Comparison of ENCODE assay signal across 10 cellular contexts in genomic region chr20:41306061-41306727, GRCh38. TPM values are rescaled to one million over a fixed set of nuclear protein-coding genes. Genes with fewer than 3 reads are reported as not detected.
DNase-seq lines count a peak whose midpoint lies in the region; ATAC-seq and TF ChIP-seq lines count a peak whose summit lies in the region.
"Had no signal": no experiment of that assay in that cellular context is flagged by ENCODE, and none has a peak within 500 bp of the region (broad histone marks: within the 10 kb centered on the region; RNA-seq: fewer than 3 reads in every experiment).

No MANE protein-coding gene starts in this region.

- CTCF ChIA-PET in activated CD4-positive, alpha-beta T cell treated with anti-CD3 and anti-CD28 coated beads for 36 hours (lab: Charles Lee): interaction anchor here (0.6 kb wide), 1 partner anchor 249 kb away, joined by 3 read pairs; no protein-coding TSS in a partner anchor

- H3K4me3 Mint-ChIP-seq in stimulated activated naive CD8-positive, alpha-beta T cell treated with anti-CD3 and anti-CD28 coated beads, Interleukin-15, amount 100 ng/mL, for 72 hours: no peak overlapping the region
- no peak overlapping the region for H3K4me3 Mint-ChIP-seq in endothelial cell (ENCODE audit: unreplicated experiment)
- no peak overlapping the region for H3K4me3 Mint-ChIP-seq in activated CD4-positive, alpha-beta T cell treated with anti-CD3 and anti-CD28 coated beads for 36 hours

- H3K27me3 Mint-ChIP-seq in stimulated activated naive CD8-positive, alpha-beta T cell treated with anti-CD3 and anti-CD28 coated beads, Interleukin-15, amount 100 ng/mL, for 72 hours: no peaks in the 10 kb centered on the region
- peaks cover 2% of the 10 kb centered on the region for H3K27me3 Mint-ChIP-seq in endothelial cell (ENCODE audit: unreplicated experiment)
- H3K27me3 Mint-ChIP-seq in activated CD4-positive, alpha-beta T cell treated with anti-CD3 and anti-CD28 coated beads for 36 hours: no peaks in the 10 kb centered on the region

- intact Hi-C loops in activated CD4-positive, alpha-beta T cell treated with anti-CD3 and anti-CD28 coated beads for 36 hours (cut with DNase I, micrococcal nuclease): no loop called here

- H3K4me1 Mint-ChIP-seq in stimulated activated naive CD8-positive, alpha-beta T cell treated with anti-CD3 and anti-CD28 coated beads, Interleukin-15, amount 100 ng/mL, for 72 hours: peaks cover 21% of the 10 kb centered on the region
- H3K4me1 Mint-ChIP-seq in endothelial cell (ENCODE audit: unreplicated experiment): peaks cover 16% of the 10 kb centered on the region
- peaks cover 2% of the 10 kb centered on the region for H3K4me1 Mint-ChIP-seq in activated CD4-positive, alpha-beta T cell treated with anti-CD3 and anti-CD28 coated beads for 36 hours

- TF ChIP-seq CTCF in endothelial cell (IDR thresholded peaks at IDR 0.05; ENCODE audit: unreplicated experiment): no peak

- POLR2A ChIA-PET in activated CD4-positive, alpha-beta T cell treated with anti-CD3 and anti-CD28 coated beads for 36 hours (lab: Charles Lee): no interaction called here

- ATAC-seq in stimulated activated naive CD8-positive, alpha-beta T cell treated with anti-CD3 and anti-CD28 coated beads, Interleukin-15, Interleukin-2, amounts not matched to agents 100 U/mL and 50 U/mL, for 24 hours: peak; percentile 76
- no peak for ATAC-seq in stimulated activated naive CD8-positive, alpha-beta T cell treated with anti-CD3 and anti-CD28 coated beads, Interleukin-15, amount 100 ng/mL, for 72 hours
- peak; percentile 79 for ATAC-seq in HG02571 (IDR thresholded peaks at IDR 0.05; ENCODE audit: unreplicated experiment)
- peak; percentile 82 for ATAC-seq in HG03378 (IDR thresholded peaks at IDR 0.05; ENCODE audit: unreplicated experiment)
- no peak for ATAC-seq in activated CD4-positive, alpha-beta T cell treated with anti-CD3 and anti-CD28 coated beads for 36 hours
- ATAC-seq: left cardiac atrium had no signal

- no peak overlapping the region for H3K27ac Mint-ChIP-seq in stimulated activated naive CD8-positive, alpha-beta T cell treated with anti-CD3 and anti-CD28 coated beads, Interleukin-15, amount 100 ng/mL, for 72 hours
- H3K27ac Mint-ChIP-seq in endothelial cell (ENCODE audit: unreplicated experiment): no peak overlapping the region
- no peak overlapping the region for H3K27ac Mint-ChIP-seq in activated CD4-positive, alpha-beta T cell treated with anti-CD3 and anti-CD28 coated beads for 36 hours

- H3K36me3 Mint-ChIP-seq in endothelial cell (ENCODE audit: low read depth, unreplicated experiment): no peaks in the 10 kb centered on the region
- no peaks in the 10 kb centered on the region for H3K36me3 Mint-ChIP-seq in activated CD4-positive, alpha-beta T cell treated with anti-CD3 and anti-CD28 coated beads for 36 hours (ENCODE audit: low read depth)

- DNase-seq in stimulated activated naive CD8-positive, alpha-beta T cell treated with anti-CD3 and anti-CD28 coated beads, Interleukin-15, Interleukin-2, amounts not matched to agents 100 U/mL and 50 U/mL, for 24 hours: no peak
- no peak for DNase-seq in stimulated activated naive CD8-positive, alpha-beta T cell treated with anti-CD3 and anti-CD28 coated beads, Interleukin-15, amount 100 ng/mL, for 72 hours
- DNase-seq in endothelial cell (ENCODE audit: low spot score) (no peak), RKO (ENCODE audit: low spot score) (no peak), SIG-M5 treated with dmso at 0.1 percent for 504 hours (lab: John Stamatoyannopoulos, UW; ENCODE audit: unreplicated experiment) (no peak)
- DNase-seq in activated CD4-positive, alpha-beta T cell treated with anti-CD3 and anti-CD28 coated beads for 36 hours: no peak
- DNase-seq: activated CD8-positive, alpha-beta memory T cell treated with anti-CD3 and anti-CD28 coated beads, Interleukin-2, amount 50 U/mL, for 4 hours; left cardiac atrium had no signal

- H3K9me3 Mint-ChIP-seq in stimulated activated naive CD8-positive, alpha-beta T cell treated with anti-CD3 and anti-CD28 coated beads, Interleukin-15, amount 100 ng/mL, for 72 hours: no peaks in the 10 kb centered on the region
- H3K9me3 Mint-ChIP-seq in endothelial cell (ENCODE audit: unreplicated experiment): no peaks in the 10 kb centered on the region
- no peaks in the 10 kb centered on the region for H3K9me3 Mint-ChIP-seq in activated CD4-positive, alpha-beta T cell treated with anti-CD3 and anti-CD28 coated beads for 36 hours (ENCODE audit: low read depth)

RNA-seq across cellular contexts. Expression of gene ZHX3, which starts 11.3 kb away (rescaled TPM):
- 20.9 TPM for total RNA-seq in endothelial cell (ENCODE audit: unreplicated experiment)
- 10 to 100 TPM; 12.8 to 15.4 TPM for total RNA-seq in activated CD4-positive, alpha-beta T cell treated with anti-CD3 and anti-CD28 coated beads for 36 hours

RNA-seq across cellular contexts. Expression of gene LPIN3, which starts 34.4 kb away (rescaled TPM):
- total RNA-seq in endothelial cell (ENCODE audit: unreplicated experiment): 20.1 TPM
- total RNA-seq in activated CD4-positive, alpha-beta T cell treated with anti-CD3 and anti-CD28 coated beads for 36 hours: 1 to 10 TPM; 4.0 TPM

Comparison
In these comparisons a context has a peak if more than half of its experiments do, and no peak if none do; other contexts are left out.
1. ATAC-seq: peak in stimulated activated naive CD8-positive, alpha-beta T cell treated with anti-CD3 and anti-CD28 coated beads, Interleukin-15, Interleukin-2, amounts not matched to agents 100 U/mL and 50 U/mL, for 24 hours (single experiment), HG02571 (single experiment) and HG03378 (single experiment); none in stimulated activated naive CD8-positive, alpha-beta T cell treated with anti-CD3 and anti-CD28 coated beads, Interleukin-15, amount 100 ng/mL, for 72 hours (single experiment) and activated CD4-positive, alpha-beta T cell treated with anti-CD3 and anti-CD28 coated beads for 36 hours (single experiment).